In the genomic region with DNA sequence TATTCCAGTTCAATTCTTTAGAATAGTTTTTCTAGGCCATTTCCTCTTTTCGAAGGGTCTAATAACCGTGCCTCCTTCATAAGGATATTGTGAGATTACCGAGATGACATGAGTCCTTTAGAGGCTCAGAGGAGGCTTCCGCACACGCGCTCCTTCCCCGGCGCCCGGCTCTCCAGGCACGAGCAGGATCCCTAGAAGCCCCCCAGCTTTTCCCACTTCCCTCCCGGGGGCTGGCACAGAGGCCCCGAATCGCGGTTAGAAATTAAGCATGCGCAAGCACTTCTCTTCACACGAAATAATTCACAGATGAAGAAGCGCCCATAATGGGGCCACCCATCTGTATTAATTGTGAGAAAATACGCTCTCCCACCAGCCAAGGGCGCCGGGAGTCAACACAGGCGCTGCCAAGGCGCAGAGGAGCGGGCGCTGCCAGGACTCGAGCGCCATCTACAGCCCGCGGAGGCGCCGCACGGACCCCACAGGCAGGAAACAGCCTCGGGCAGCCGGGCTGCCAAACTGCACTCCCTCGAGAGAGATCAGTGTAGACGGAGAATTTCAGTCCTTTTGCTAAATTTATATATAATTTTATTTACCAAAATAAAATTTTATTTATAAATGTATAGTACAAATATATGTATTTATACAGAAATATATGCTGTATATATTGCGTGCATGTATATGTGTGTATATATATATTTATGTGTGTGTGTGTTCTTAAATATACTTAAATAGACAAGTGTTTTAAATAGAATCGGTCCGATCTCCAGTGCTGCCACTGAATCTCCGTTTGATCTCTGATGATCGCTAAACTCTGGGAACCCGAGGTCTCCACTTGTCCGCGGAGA, we compare ENCODE assay signal across 8 cellular contexts.
A peak's percentile ranks its signal among the peaks of the same experiment; 100 is the strongest.
DNase-seq lines count a peak whose midpoint lies in the region; ATAC-seq and FAIRE-seq lines count a peak whose summit lies in the region.

No MANE protein-coding gene starts in this region.

- peak; percentile 29 for FAIRE-seq in endometrium (lab: Jason Lieb, UNC)

- peak in 11 of 14 donors; percentile 5 to 69 (median 33) for DNase-seq in C1 segment of cervical spinal cord (lab: John Stamatoyannopoulos, UW)
- DNase-seq in NCI-H460 (ENCODE audit: extremely low read depth, low read depth): peak; percentile 53
- DNase-seq in activated CD8-positive, alpha-beta memory T cell treated with anti-CD3 and anti-CD28 coated beads for 48 hours (ENCODE audit: low read depth in 2 of 3, low spot score in 2 of 3): peak; percentile 25 to 64 (median 42)
- peak; percentile 85 for DNase-seq in midbrain (lab: John Stamatoyannopoulos, UW)
- peak; percentile 85 for DNase-seq in stimulated activated CD8-positive, alpha-beta memory T cell treated with anti-CD3 and anti-CD28 coated beads, Interleukin-4, amount 100 ng/mL, for 48 hours
- no peak for DNase-seq in NCI-H345 (lab: John Stamatoyannopoulos, UW)

- peak; percentile 82 for ATAC-seq in GM21825 (IDR thresholded peaks at IDR 0.05; ENCODE audit: unreplicated experiment)
